ENCODE assay signal across 1 cellular context in the genomic region with DNA sequence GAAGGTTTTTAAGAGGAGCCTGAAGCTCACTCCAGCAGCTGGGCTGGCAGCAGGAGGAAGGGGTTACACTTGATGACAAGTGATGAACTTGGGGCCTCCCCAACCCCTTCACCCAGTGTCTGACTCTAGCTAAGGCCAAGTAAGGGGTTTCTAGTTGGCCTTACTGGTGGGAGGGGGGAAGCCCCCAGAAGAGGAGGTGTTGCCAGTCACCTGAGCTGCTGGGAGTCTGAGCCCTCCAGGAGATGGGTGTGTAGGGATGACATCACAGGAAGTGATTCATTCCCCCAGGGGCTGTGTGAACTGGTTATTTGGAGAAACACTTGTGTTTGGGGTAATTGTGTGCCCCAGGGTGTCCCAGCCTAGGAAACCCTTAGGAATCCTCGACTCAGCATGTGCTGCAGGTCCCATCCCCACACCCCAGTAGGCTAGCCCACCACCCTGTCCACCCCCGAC.
TF ChIP-seq lines count a peak whose summit lies in the region.

No MANE protein-coding gene starts in this region.

TF ChIP-seq in HEK293, 187 proteins besides CTCF, POLR2A, EP300 and RAD21 (continued from another document and continues in another):
- TF ChIP-seq, protein P1, sequence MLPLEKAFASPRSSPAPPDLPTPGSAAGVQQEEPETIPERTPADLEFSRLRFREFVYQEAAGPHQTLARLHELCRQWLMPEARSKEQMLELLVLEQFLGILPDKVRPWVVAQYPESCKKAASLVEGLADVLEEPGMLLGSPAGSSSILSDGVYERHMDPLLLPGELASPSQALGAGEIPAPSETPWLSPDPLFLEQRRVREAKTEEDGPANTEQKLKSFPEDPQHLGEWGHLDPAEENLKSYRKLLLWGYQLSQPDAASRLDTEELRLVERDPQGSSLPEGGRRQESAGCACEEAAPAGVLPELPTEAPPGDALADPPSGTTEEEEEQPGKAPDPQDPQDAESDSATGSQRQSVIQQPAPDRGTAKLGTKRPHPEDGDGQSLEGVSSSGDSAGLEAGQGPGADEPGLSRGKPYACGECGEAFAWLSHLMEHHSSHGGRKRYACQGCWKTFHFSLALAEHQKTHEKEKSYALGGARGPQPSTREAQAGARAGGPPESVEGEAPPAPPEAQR (tag by site-specific recombination; IDR thresholded peaks at IDR 0.05) = no peak
- TF ChIP-seq, protein P2, sequence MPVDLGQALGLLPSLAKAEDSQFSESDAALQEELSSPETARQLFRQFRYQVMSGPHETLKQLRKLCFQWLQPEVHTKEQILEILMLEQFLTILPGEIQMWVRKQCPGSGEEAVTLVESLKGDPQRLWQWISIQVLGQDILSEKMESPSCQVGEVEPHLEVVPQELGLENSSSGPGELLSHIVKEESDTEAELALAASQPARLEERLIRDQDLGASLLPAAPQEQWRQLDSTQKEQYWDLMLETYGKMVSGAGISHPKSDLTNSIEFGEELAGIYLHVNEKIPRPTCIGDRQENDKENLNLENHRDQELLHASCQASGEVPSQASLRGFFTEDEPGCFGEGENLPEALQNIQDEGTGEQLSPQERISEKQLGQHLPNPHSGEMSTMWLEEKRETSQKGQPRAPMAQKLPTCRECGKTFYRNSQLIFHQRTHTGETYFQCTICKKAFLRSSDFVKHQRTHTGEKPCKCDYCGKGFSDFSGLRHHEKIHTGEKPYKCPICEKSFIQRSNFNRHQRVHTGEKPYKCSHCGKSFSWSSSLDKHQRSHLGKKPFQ (tag by site-specific recombination; IDR thresholded peaks at IDR 0.05) = peak; percentile 99
- 0 out of 2 replicates have a peak, but pooled peaks have one; percentile 13 for TF ChIP-seq ZFHX2 (tag by site-specific recombination; conservative IDR thresholded peaks at IDR 0.05)
- TF ChIP-seq HOXA7 (CRISPR knock-in tag; IDR thresholded peaks at IDR 0.05; ENCODE audit: borderline replicate concordance) = no peak
- TF ChIP-seq ZNF366 (tag by site-specific recombination; conservative IDR thresholded peaks at IDR 0.05) = peak; percentile 56; the same call in 1 of the 2 replicates
- no peak for TF ChIP-seq ZNF157 (tag by site-specific recombination; IDR thresholded peaks at IDR 0.05)
- TF ChIP-seq, protein P3, sequence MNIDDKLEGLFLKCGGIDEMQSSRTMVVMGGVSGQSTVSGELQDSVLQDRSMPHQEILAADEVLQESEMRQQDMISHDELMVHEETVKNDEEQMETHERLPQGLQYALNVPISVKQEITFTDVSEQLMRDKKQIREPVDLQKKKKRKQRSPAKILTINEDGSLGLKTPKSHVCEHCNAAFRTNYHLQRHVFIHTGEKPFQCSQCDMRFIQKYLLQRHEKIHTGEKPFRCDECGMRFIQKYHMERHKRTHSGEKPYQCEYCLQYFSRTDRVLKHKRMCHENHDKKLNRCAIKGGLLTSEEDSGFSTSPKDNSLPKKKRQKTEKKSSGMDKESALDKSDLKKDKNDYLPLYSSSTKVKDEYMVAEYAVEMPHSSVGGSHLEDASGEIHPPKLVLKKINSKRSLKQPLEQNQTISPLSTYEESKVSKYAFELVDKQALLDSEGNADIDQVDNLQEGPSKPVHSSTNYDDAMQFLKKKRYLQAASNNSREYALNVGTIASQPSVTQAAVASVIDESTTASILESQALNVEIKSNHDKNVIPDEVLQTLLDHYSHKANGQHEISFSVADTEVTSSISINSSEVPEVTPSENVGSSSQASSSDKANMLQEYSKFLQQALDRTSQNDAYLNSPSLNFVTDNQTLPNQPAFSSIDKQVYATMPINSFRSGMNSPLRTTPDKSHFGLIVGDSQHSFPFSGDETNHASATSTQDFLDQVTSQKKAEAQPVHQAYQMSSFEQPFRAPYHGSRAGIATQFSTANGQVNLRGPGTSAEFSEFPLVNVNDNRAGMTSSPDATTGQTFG (tag by site-specific recombination; IDR thresholded peaks at IDR 0.05; ENCODE audit: borderline replicate concordance) = no peak
- TF ChIP-seq ZNF768 (tag by site-specific recombination; IDR thresholded peaks at IDR 0.05) = no peak
- no peak for TF ChIP-seq ZNF214 (tag by site-specific recombination; IDR thresholded peaks at IDR 0.05; ENCODE audit: borderline replicate concordance)
- no peak for TF ChIP-seq YY1 (tag by site-specific recombination; IDR thresholded peaks at IDR 0.05)
- TF ChIP-seq ZSCAN23 (tag by site-specific recombination; IDR thresholded peaks at IDR 0.05) = 0 out of 2 replicates have a peak, but pooled peaks have one; percentile 42
- no peak for TF ChIP-seq ZNF473 (tag by site-specific recombination; IDR thresholded peaks at IDR 0.05)
- TF ChIP-seq PRDM4 (tag by site-specific recombination; IDR thresholded peaks at IDR 0.05) = no peak
- peak; percentile 92 for TF ChIP-seq ZNF24 (tag by site-specific recombination; IDR thresholded peaks at IDR 0.05)
- TF ChIP-seq ZNF175 (tag by site-specific recombination; IDR thresholded peaks at IDR 0.05) = no peak
- TF ChIP-seq ZNF341 (tag by site-specific recombination; IDR thresholded peaks at IDR 0.05; ENCODE audit: low read depth) = no peak
- TF ChIP-seq ZNF514 (tag by site-specific recombination; IDR thresholded peaks at IDR 0.05) = no peak
- no peak for TF ChIP-seq ZBTB17 (tag by site-specific recombination; IDR thresholded peaks at IDR 0.05)
- no peak for TF ChIP-seq ZBTB1 (tag by site-specific recombination; IDR thresholded peaks at IDR 0.05)
- no peak for TF ChIP-seq ZNF266 (tag by site-specific recombination; IDR thresholded peaks at IDR 0.05; ENCODE audit: low read depth)
- no peak for TF ChIP-seq ZNF776 (tag by site-specific recombination; IDR thresholded peaks at IDR 0.05; ENCODE audit: borderline replicate concordance)
- peak; percentile 77 for TF ChIP-seq KLF1 (tag by site-specific recombination; IDR thresholded peaks at IDR 0.05)
- TF ChIP-seq ZNF248 (tag by site-specific recombination; IDR thresholded peaks at IDR 0.05) = no peak
- TF ChIP-seq, protein P4, sequence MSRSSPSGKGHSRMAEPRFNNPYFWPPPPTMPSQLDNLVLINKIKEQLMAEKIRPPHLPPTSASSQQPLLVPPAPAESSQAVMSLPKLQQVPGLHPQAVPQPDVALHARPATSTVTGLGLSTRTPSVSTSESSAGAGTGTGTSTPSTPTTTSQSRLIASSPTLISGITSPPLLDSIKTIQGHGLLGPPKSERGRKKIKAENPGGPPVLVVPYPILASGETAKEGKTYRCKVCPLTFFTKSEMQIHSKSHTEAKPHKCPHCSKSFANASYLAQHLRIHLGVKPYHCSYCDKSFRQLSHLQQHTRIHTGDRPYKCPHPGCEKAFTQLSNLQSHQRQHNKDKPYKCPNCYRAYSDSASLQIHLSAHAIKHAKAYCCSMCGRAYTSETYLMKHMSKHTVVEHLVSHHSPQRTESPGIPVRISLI (tag by site-specific recombination; IDR thresholded peaks at IDR 0.05) = no peak
- no peak; the same call in 1 of the 2 replicates for TF ChIP-seq ZNF391 (tag by site-specific recombination; IDR thresholded peaks at IDR 0.05; ENCODE audit: borderline replicate concordance, low read depth)
- no peak for TF ChIP-seq ZNF707 (tag by site-specific recombination; IDR thresholded peaks at IDR 0.05)
- TF ChIP-seq ZNF324 (tag by site-specific recombination; IDR thresholded peaks at IDR 0.05) = peak; percentile 86
- no peak for TF ChIP-seq MZF1 (tag by site-specific recombination; IDR thresholded peaks at IDR 0.05; ENCODE audit: borderline replicate concordance)
- TF ChIP-seq ZNF701 (tag by site-specific recombination; IDR thresholded peaks at IDR 0.05) = no peak
- TF ChIP-seq KLF16 (tag by site-specific recombination; IDR thresholded peaks at IDR 0.05) = peak; percentile 78; the same call in 1 of the 2 replicates
- TF ChIP-seq TRIM28 (IDR thresholded peaks at IDR 0.05; ENCODE audit: borderline replicate concordance, low read length) = no peak
- TF ChIP-seq ZNF530 (tag by site-specific recombination; IDR thresholded peaks at IDR 0.05; ENCODE audit: low read depth) = no peak
- TF ChIP-seq SCRT1 (tag by site-specific recombination; IDR thresholded peaks at IDR 0.05; ENCODE audit: borderline replicate concordance) = no peak
- TF ChIP-seq ZNF239 (tag by site-specific recombination; IDR thresholded peaks at IDR 0.05) = no peak
- TF ChIP-seq ZNF558 (tag by site-specific recombination; IDR thresholded peaks at IDR 0.05) = 0 out of 2 replicates have a peak, but pooled peaks have one; percentile 32
- TF ChIP-seq ZNF521 (tag by site-specific recombination; IDR thresholded peaks at IDR 0.05) = no peak
- TF ChIP-seq, protein P5, sequence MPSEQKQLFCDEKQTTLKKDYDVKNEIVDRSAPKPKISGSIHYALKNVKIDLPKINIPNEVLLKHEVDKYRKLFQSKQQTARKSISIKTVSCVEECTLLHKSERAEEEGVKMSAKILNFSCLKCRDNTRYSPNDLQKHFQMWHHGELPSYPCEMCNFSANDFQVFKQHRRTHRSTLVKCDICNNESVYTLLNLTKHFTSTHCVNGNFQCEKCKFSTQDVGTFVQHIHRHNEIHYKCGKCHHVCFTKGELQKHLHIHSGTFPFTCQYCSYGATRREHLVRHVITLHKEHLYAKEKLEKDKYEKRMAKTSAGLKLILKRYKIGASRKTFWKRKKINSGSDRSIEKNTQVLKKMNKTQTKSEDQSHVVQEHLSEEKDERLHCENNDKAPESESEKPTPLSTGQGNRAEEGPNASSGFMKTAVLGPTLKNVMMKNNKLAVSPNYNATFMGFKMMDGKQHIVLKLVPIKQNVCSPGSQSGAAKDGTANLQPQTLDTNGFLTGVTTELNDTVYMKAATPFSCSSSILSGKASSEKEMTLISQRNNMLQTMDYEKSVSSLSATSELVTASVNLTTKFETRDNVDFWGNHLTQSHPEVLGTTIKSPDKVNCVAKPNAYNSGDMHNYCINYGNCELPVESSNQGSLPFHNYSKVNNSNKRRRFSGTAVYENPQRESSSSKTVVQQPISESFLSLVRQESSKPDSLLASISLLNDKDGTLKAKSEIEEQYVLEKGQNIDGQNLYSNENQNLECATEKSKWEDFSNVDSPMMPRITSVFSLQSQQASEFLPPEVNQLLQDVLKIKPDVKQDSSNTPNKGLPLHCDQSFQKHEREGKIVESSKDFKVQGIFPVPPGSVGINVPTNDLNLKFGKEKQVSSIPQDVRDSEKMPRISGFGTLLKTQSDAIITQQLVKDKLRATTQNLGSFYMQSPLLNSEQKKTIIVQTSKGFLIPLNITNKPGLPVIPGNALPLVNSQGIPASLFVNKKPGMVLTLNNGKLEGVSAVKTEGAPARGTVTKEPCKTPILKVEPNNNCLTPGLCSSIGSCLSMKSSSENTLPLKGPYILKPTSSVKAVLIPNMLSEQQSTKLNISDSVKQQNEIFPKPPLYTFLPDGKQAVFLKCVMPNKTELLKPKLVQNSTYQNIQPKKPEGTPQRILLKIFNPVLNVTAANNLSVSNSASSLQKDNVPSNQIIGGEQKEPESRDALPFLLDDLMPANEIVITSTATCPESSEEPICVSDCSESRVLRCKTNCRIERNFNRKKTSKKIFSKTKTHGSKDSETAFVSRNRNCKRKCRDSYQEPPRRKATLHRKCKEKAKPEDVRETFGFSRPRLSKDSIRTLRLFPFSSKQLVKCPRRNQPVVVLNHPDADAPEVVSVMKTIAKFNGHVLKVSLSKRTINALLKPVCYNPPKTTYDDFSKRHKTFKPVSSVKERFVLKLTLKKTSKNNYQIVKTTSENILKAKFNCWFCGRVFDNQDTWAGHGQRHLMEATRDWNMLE (tag by site-specific recombination; conservative IDR thresholded peaks at IDR 0.05; ENCODE audit: low read depth) = 0 out of 2 replicates have a peak, but pooled peaks have one; percentile 28
- no peak for TF ChIP-seq OSR2 (tag by site-specific recombination; IDR thresholded peaks at IDR 0.05)
- TF ChIP-seq ZNF785 (tag by site-specific recombination; IDR thresholded peaks at IDR 0.05) = no peak
- 0 out of 2 replicates have a peak, but pooled peaks have one; percentile 5 for TF ChIP-seq EGR2 (tag by site-specific recombination; IDR thresholded peaks at IDR 0.05; ENCODE audit: low read depth)
- TF ChIP-seq ZSCAN30 (tag by site-specific recombination; IDR thresholded peaks at IDR 0.05) = no peak
- TF ChIP-seq KLF10 (tag by site-specific recombination; IDR thresholded peaks at IDR 0.05) = peak; percentile 97
- TF ChIP-seq SP3 (tag by site-specific recombination; IDR thresholded peaks at IDR 0.05) = 0 out of 2 replicates have a peak, but pooled peaks have one; percentile 25
- TF ChIP-seq IKZF3 (tag by site-specific recombination; IDR thresholded peaks at IDR 0.05) = peak; percentile 73; the same call in 1 of the 2 replicates
- TF ChIP-seq SETDB1 (IDR thresholded peaks at IDR 0.05; ENCODE audit: insufficient read length, low read length) = no peak
- TF ChIP-seq ZNF645 (tag by site-specific recombination; IDR thresholded peaks at IDR 0.05) = no peak
- TF ChIP-seq REPIN1 (tag by site-specific recombination; IDR thresholded peaks at IDR 0.05; ENCODE audit: low read depth) = no peak
- no peak for TF ChIP-seq ZNF449 (tag by site-specific recombination; IDR thresholded peaks at IDR 0.05)
- no peak for TF ChIP-seq ZNF416 (tag by site-specific recombination; IDR thresholded peaks at IDR 0.05)
- no peak for TF ChIP-seq ZNF830 (tag by site-specific recombination; IDR thresholded peaks at IDR 0.05; ENCODE audit: low read depth)
